11 cellular contexts compared by ENCODE assay signal in the genomic region with DNA sequence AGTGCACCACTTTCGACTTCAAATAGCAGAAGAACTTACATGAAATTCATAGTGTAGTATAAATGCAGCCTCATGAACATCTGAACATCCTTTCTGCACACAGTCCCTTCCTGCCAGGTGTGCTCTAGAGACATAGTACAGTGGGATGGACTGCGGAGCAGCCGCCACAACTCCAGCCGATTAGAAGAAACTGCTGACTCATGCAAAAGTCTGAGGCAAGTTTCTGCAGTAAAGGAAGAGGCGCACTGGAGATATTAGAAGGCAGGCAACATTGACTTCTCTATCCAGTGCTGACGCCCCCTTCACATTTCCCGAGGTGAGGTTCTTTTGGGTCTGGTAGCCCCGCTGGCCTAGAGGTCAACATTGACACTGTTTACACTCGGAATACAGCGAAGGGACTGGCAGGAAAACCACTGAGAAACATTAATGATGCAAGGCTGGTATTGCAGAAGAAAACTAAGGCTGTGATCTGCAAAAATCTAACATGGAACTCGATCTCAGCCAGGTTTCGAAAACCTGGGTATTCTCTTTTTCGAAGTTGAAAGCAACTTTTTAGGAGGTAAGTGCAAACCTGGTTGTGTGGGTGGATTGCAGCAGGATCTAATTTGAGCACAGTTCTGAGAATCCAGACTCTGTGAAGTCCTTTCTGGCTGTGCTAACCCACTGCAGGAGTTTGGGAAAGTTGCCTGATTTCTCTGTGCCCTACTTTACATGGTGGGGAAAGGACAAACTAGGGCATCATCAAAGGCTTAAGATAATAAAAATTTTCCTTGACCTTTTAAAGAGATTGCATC.
A peak's percentile ranks its signal among the peaks of the same experiment; 100 is the strongest.
DNase-seq lines count a peak whose midpoint lies in the region; ATAC-seq and TF ChIP-seq lines count a peak whose summit lies in the region.
"Had no signal": no experiment of that assay in that cellular context is flagged by ENCODE, and none has a peak within 500 bp of the region (broad histone marks: within the 10 kb centered on the region; RNA-seq: fewer than 3 reads in every experiment).

No MANE protein-coding gene starts in this region.

- peaks cover 36% of the 10 kb centered on the region for H3K4me1 Mint-ChIP-seq in activated naive CD4-positive, alpha-beta T cell treated with anti-CD3 and anti-CD28 coated beads, Interleukin-2, amount 10 ng/mL, durations not matched to agents 7 days and 5 days
- H3K4me1 Mint-ChIP-seq in T-helper 2 cell treated with Interferon-gamma antibody and Interleukin-4, amounts not matched to agents 5 μg/mL and 100 μg/mL, for 36 hours (ENCODE audit: low read depth), result peaks cover 37% of the 10 kb centered on the region
- peaks cover 17% of the 10 kb centered on the region for H3K4me1 Mint-ChIP-seq in stimulated activated effector memory CD8-positive, alpha-beta T cell treated with anti-CD3 and anti-CD28 coated beads, Interleukin-12 subunit alpha, Interleukin-12 subunit beta, amount 100 ng/mL, for 72 hours

- no peak for TF ChIP-seq CTCF in fibroblast of villous mesenchyme (IDR thresholded peaks at IDR 0.05; ENCODE audit: insufficient read depth, low read depth, low read length)

- H3K27ac Mint-ChIP-seq in activated naive CD4-positive, alpha-beta T cell treated with anti-CD3 and anti-CD28 coated beads, Interleukin-2, amount 10 ng/mL, durations not matched to agents 7 days and 5 days, result peak overlapping the region; percentile 83
- H3K27ac Mint-ChIP-seq in T-helper 2 cell treated with Interferon-gamma antibody and Interleukin-4, amounts not matched to agents 5 μg/mL and 100 μg/mL, for 36 hours, result peak overlapping the region; percentile 82
- H3K27ac Mint-ChIP-seq in stimulated activated effector memory CD8-positive, alpha-beta T cell treated with anti-CD3 and anti-CD28 coated beads, Interleukin-12 subunit alpha, Interleukin-12 subunit beta, amount 100 ng/mL, for 72 hours, result no peak overlapping the region

- peak overlapping the region; percentile 48 for H3K4me3 Mint-ChIP-seq in activated naive CD4-positive, alpha-beta T cell treated with anti-CD3 and anti-CD28 coated beads, Interleukin-2, amount 10 ng/mL, durations not matched to agents 7 days and 5 days
- peak overlapping the region; percentile 77 for H3K4me3 Mint-ChIP-seq in T-helper 2 cell treated with Interferon-gamma antibody and Interleukin-4, amounts not matched to agents 5 μg/mL and 100 μg/mL, for 36 hours
- peak overlapping the region; percentile 36 for H3K4me3 Mint-ChIP-seq in stimulated activated effector memory CD8-positive, alpha-beta T cell treated with anti-CD3 and anti-CD28 coated beads, Interleukin-12 subunit alpha, Interleukin-12 subunit beta, amount 100 ng/mL, for 72 hours

- H3K27me3 Mint-ChIP-seq in activated naive CD4-positive, alpha-beta T cell treated with anti-CD3 and anti-CD28 coated beads, Interleukin-2, amount 10 ng/mL, durations not matched to agents 7 days and 5 days, result peaks cover 21% of the 10 kb centered on the region
- H3K27me3 Mint-ChIP-seq in T-helper 2 cell treated with Interferon-gamma antibody and Interleukin-4, amounts not matched to agents 5 μg/mL and 100 μg/mL, for 36 hours (ENCODE audit: low read depth), result no peaks in the 10 kb centered on the region

- H3K4me3 ChIP-seq in fibroblast of villous mesenchyme (ENCODE audit: low read depth, low read length), result peak overlapping the region; percentile 2

- H3K9me3 Mint-ChIP-seq in activated naive CD4-positive, alpha-beta T cell treated with anti-CD3 and anti-CD28 coated beads, Interleukin-2, amount 10 ng/mL, durations not matched to agents 7 days and 5 days, result no peaks in the 10 kb centered on the region
- H3K9me3 Mint-ChIP-seq in T-helper 2 cell treated with Interferon-gamma antibody and Interleukin-4, amounts not matched to agents 5 μg/mL and 100 μg/mL, for 36 hours, result no peaks in the 10 kb centered on the region
- H3K9me3 Mint-ChIP-seq in stimulated activated effector memory CD8-positive, alpha-beta T cell treated with anti-CD3 and anti-CD28 coated beads, Interleukin-12 subunit alpha, Interleukin-12 subunit beta, amount 100 ng/mL, for 72 hours, result no peaks in the 10 kb centered on the region

- H3K36me3 Mint-ChIP-seq in activated naive CD4-positive, alpha-beta T cell treated with anti-CD3 and anti-CD28 coated beads, Interleukin-2, amount 10 ng/mL, durations not matched to agents 7 days and 5 days, result no peaks in the 10 kb centered on the region
- no peaks in the 10 kb centered on the region for H3K36me3 Mint-ChIP-seq in T-helper 2 cell treated with Interferon-gamma antibody and Interleukin-4, amounts not matched to agents 5 μg/mL and 100 μg/mL, for 36 hours (ENCODE audit: low read depth)
- H3K36me3 Mint-ChIP-seq in stimulated activated effector memory CD8-positive, alpha-beta T cell treated with anti-CD3 and anti-CD28 coated beads, Interleukin-12 subunit alpha, Interleukin-12 subunit beta, amount 100 ng/mL, for 72 hours, result no peaks in the 10 kb centered on the region

- ATAC-seq in stimulated activated effector memory CD8-positive, alpha-beta T cell treated with anti-CD3 and anti-CD28 coated beads, Interleukin-12 subunit alpha, Interleukin-12 subunit beta, amount 100 ng/mL, for 72 hours, result no peak
- ATAC-seq in GM19023 (IDR thresholded peaks at IDR 0.05; ENCODE audit: unreplicated experiment), result no peak

- CTCF ChIA-PET in activated naive CD4-positive, alpha-beta T cell treated with anti-CD3 and anti-CD28 coated beads, Interleukin-2, amount 10 ng/mL, durations not matched to agents 7 days and 5 days (lab: Charles Lee), result interaction anchor here (1.6 kb wide), 1 partner anchor 13 kb away, joined by 3 read pairs; no protein-coding TSS in a partner anchor

- peak; percentile 28 for DNase-seq in activated naive CD4-positive, alpha-beta T cell treated with anti-CD3 and anti-CD28 coated beads, Interleukin-2, amount 10 ng/mL, durations not matched to agents 7 days and 5 days
- DNase-seq in activated naive CD4-positive, alpha-beta T cell treated with anti-CD3 and anti-CD28 coated beads, Interleukin-2, amount 50 U/mL, for 16 hours, result no peak
- DNase-seq in T-helper 2 cell treated with Interferon-gamma antibody and Interleukin-4, amounts not matched to agents 5 μg/mL and 100 μg/mL, for 36 hours (ENCODE audit: low spot score), result peak; percentile 23
- peak; percentile 65 for DNase-seq in fibroblast of villous mesenchyme (ENCODE audit: low read depth)
- DNase-seq in stimulated activated effector memory CD8-positive, alpha-beta T cell treated with anti-CD3 and anti-CD28 coated beads, Interleukin-12 subunit alpha, Interleukin-12 subunit beta, amount 100 ng/mL, for 72 hours (ENCODE audit: low spot score in 2 of 2), result no peak
- no peak for DNase-seq in effector CD4-positive, alpha-beta T cell
- no peak for DNase-seq in stimulated activated CD4-positive, alpha-beta T cell treated with anti-CD3 and anti-CD28 coated beads, Interleukin-2, amount 100 ng/mL, for 48 hours
- DNase-seq: AML-193, brain microvascular endothelial cell, NCI-H1417 had no signal

Comparison
In these comparisons a context has a peak if more than half of its experiments do, and no peak if none do; other contexts are left out.
1. DNase-seq: peak in activated naive CD4-positive, alpha-beta T cell treated with anti-CD3 and anti-CD28 coated beads, Interleukin-2, amount 10 ng/mL, durations not matched to agents 7 days and 5 days (single experiment), T-helper 2 cell treated with Interferon-gamma antibody and Interleukin-4, amounts not matched to agents 5 μg/mL and 100 μg/mL, for 36 hours (single experiment) and fibroblast of villous mesenchyme (single experiment); none in activated naive CD4-positive, alpha-beta T cell treated with anti-CD3 and anti-CD28 coated beads, Interleukin-2, amount 50 U/mL, for 16 hours (single experiment), stimulated activated effector memory CD8-positive, alpha-beta T cell treated with anti-CD3 and anti-CD28 coated beads, Interleukin-12 subunit alpha, Interleukin-12 subunit beta, amount 100 ng/mL, for 72 hours (0 of 2), effector CD4-positive, alpha-beta T cell (single experiment) and stimulated activated CD4-positive, alpha-beta T cell treated with anti-CD3 and anti-CD28 coated beads, Interleukin-2, amount 100 ng/mL, for 48 hours (0 of 2).
2. Peak in every context shown above with its lines, with median percentiles within 50 percentile points of each other: H3K4me3 Mint-ChIP-seq.